13 cellular contexts compared by ENCODE assay signal in genomic region chr1:64882574-64883255, GRCh38.
DNase-seq lines count a peak whose midpoint lies in the region; ATAC-seq and TF ChIP-seq lines count a peak whose summit lies in the region.
"Had no signal": no experiment of that assay in that cellular context is flagged by ENCODE, and none has a peak within 500 bp of the region (broad histone marks: within the 10 kb centered on the region; RNA-seq: fewer than 3 reads in every experiment).

No MANE protein-coding gene starts in this region.

- peaks cover 5 to 65% (median 7%) of the 10 kb centered on the region in 3 donors for H3K36me3 Mint-ChIP-seq in CD8-positive, alpha-beta memory T cell

- H3K27me3 Mint-ChIP-seq in CD8-positive, alpha-beta memory T cell: peaks cover 0 to 2% of the 10 kb centered on the region in 2 donors
- H3K27me3 Mint-ChIP-seq: activated T-cell treated with anti-CD3 and anti-CD28 coated beads, Interleukin-2, amount 50 U/mL, for 24 hours; brain had no signal

- whole genome bisulfite sequencing in lower leg skin, 2 donors: 95% methylated on average over 11 of the region's 11 CpGs

- peaks cover 67% of the 10 kb centered on the region for H3K4me1 ChIP-seq in CD8-positive, alpha-beta memory T cell (ENCODE audit: insufficient read depth, low read length)
- no peaks in the 10 kb centered on the region for H3K4me1 ChIP-seq in colonic mucosa
- H3K4me1 ChIP-seq: uterus had no signal

- H3K27ac Mint-ChIP-seq in CD8-positive, alpha-beta memory T cell: peak overlapping the region; percentile 44 to 96 (median 86)
- H3K27ac Mint-ChIP-seq: brain had no signal

- ATAC-seq in GM19395 (IDR thresholded peaks at IDR 0.05; ENCODE audit: unreplicated experiment) (peak; percentile 96), HG02763 (IDR thresholded peaks at IDR 0.05; ENCODE audit: unreplicated experiment) (peak; percentile 80), HG03575 (IDR thresholded peaks at IDR 0.05; ENCODE audit: extremely low read depth, insufficient number of reproducible peaks, low FRiP score, unreplicated experiment) (peak; percentile 75), HG03354 (IDR thresholded peaks at IDR 0.05; ENCODE audit: poor library complexity, severe bottlenecking, unreplicated experiment) (no peak)
- ATAC-seq: sciatic nerve had no signal

- POLR2A ChIA-PET in CD8-positive, alpha-beta memory T cell (lab: Charles Lee): no interaction called here

- CTCF ChIA-PET in CD8-positive, alpha-beta memory T cell (lab: Charles Lee): no interaction called here

- no peaks in the 10 kb centered on the region for H3K9me3 ChIP-seq in CD8-positive, alpha-beta memory T cell (ENCODE audit: low read length)
- no peaks in the 10 kb centered on the region for H3K9me3 ChIP-seq in colonic mucosa
- H3K9me3 ChIP-seq: uterus had no signal

- intact Hi-C loops in lower leg skin (cut with DNase I; ENCODE audit: low total_unique reads) (no loop called here), colonic mucosa (cut with DNase I) (no loop called here)

- no peaks in the 10 kb centered on the region for H3K9me3 Mint-ChIP-seq in CD8-positive, alpha-beta memory T cell
- H3K9me3 Mint-ChIP-seq: activated T-cell treated with anti-CD3 and anti-CD28 coated beads, Interleukin-2, amount 50 U/mL, for 24 hours; brain had no signal

- peaks cover 83 to 95% (median 92%) of the 10 kb centered on the region in 3 donors for H3K4me1 Mint-ChIP-seq in CD8-positive, alpha-beta memory T cell

- no peak for TF ChIP-seq POLR2A in lower leg skin (IDR thresholded peaks at IDR 0.05)

- H3K27me3 ChIP-seq in CD8-positive, alpha-beta memory T cell (ENCODE audit: insufficient read depth, low read length, poor library complexity, severe bottlenecking): no peaks in the 10 kb centered on the region
- no peaks in the 10 kb centered on the region for H3K27me3 ChIP-seq in colonic mucosa
- H3K27me3 ChIP-seq: uterus had no signal

- H3K4me3 Mint-ChIP-seq in CD8-positive, alpha-beta memory T cell: peak overlapping the region in 6 of 7 donors; percentile 11 to 77 (median 60)
- H3K4me3 Mint-ChIP-seq: activated T-cell treated with anti-CD3 and anti-CD28 coated beads, Interleukin-2, amount 50 U/mL, for 24 hours; brain had no signal

- TF ChIP-seq CTCF in lower leg skin (IDR thresholded peaks at IDR 0.05) (no peak), colonic mucosa (IDR thresholded peaks at IDR 0.05) (no peak)

- H3K27ac ChIP-seq in CD8-positive, alpha-beta memory T cell (ENCODE audit: low read depth, low read length): no peak overlapping the region
- H3K27ac ChIP-seq in colonic mucosa: no peak overlapping the region
- H3K27ac ChIP-seq: uterus had no signal

- H3K9ac ChIP-seq in colonic mucosa (ENCODE audit: low read depth in 2 of 2, low read length in 2 of 2): no peak overlapping the region

- no peak overlapping the region for H3K4me3 ChIP-seq in CD8-positive, alpha-beta memory T cell (ENCODE audit: low read length)
- H3K4me3 ChIP-seq in lower leg skin (ENCODE audit: low read depth, poor library complexity, severe bottlenecking) (no peak overlapping the region), colonic mucosa (no peak overlapping the region)
- H3K4me3 ChIP-seq: uterus had no signal

- no peaks in the 10 kb centered on the region for H3K36me3 ChIP-seq in CD8-positive, alpha-beta memory T cell (ENCODE audit: insufficient read depth, low read length)
- H3K36me3 ChIP-seq in colonic mucosa: no peaks in the 10 kb centered on the region
- H3K36me3 ChIP-seq: uterus had no signal

- DNase-seq in CD8-positive, alpha-beta memory T cell: peak in 1 of 5 donors; percentile 37
- no peak for DNase-seq in lower leg skin (ENCODE audit: low spot score in 2 of 2)
- no peak for DNase-seq in NCI-H1694 treated with DMSO at 0.1 percent for 48 hours (lab: John Stamatoyannopoulos, UW)
- no peak for DNase-seq in colonic mucosa
- DNase-seq: activated T-cell treated with anti-CD3 and anti-CD28 coated beads, Interleukin-2, amount 50 U/mL, for 24 hours; NCI-H2029 treated with DMSO at 0.1 percent for 48 hours; uterus had no signal
